1 cellular context compared by ENCODE assay signal in the genomic region with DNA sequence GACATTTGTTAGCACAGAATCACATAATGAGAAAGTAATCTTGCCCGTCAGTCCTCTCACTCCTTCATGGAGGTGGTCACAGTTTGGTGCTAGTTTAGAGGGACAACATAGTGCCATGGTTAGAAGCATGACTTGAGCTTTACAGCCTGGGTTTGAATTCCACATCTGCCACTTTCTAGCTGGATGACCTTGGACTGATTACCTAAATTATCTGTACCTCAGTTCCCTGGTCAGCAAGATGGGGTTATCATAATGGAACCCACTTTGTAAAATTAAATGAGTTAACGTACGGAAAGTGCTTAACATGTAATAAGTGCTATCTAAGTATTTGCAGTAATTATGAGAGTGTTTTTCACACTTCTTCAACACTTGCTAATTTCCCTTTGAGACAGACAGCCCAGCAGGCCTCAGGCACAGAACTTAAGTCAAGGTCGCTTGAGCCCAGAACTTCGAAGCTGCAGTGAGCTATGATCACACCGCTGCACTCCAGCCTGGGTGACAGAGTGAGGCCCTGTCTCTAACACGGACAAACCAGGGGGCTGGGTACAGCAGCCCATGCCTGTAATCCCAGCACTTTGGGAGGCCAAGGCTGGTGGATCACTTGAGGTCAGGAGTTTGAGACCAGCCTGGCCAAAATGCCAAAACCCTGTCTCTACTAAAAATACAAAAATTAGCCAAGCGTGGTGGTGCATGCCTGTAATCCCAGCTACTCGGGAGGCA.
TF ChIP-seq lines count a peak whose summit lies in the region.

No MANE protein-coding gene starts in this region.

TF ChIP-seq in K562, 482 proteins besides CTCF, POLR2A, EP300 and RAD21:
- TF ChIP-seq ESRRA (IDR thresholded peaks at IDR 0.05; ENCODE audit: borderline replicate concordance, low read depth) (peak; percentile 70; the same call in 1 of the 2 replicates), ZNF699 (CRISPR knock-in tag; IDR thresholded peaks at IDR 0.05; ENCODE audit: insufficient replicate concordance) (no peak)
- TF ChIP-seq, protein P1, sequence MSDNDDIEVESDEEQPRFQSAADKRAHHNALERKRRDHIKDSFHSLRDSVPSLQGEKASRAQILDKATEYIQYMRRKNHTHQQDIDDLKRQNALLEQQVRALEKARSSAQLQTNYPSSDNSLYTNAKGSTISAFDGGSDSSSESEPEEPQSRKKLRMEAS (CRISPR knock-in tag; IDR thresholded peaks at IDR 0.05) = no peak
